In the genomic region with DNA sequence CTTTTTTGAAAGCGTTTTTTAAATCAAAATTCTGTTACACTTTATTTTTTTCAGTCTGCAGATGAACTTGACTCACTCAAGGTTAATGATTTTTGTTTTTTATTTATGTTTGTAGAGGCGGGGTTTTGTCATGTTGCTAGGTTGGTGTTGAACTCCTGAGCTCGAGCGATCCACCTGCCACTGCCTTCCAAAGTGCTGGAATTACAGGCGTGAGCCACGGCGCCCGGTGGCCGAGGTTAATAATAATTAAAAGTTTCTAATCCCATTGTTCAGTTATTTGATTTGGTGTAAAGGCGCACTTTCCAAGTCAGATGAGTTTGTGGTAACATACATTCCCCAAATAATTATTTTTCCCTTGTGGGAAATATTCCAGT, we compare ENCODE assay signal across 8 cellular contexts. TPM values are rescaled to one million over a fixed set of nuclear protein-coding genes. Genes with fewer than 3 reads are reported as not detected.
DNase-seq lines count a peak whose midpoint lies in the region; ATAC-seq and TF ChIP-seq lines count a peak whose summit lies in the region.

No MANE protein-coding gene starts in this region.

- H3K4me1 ChIP-seq in CD8-positive, alpha-beta T cell (ENCODE audit: insufficient read depth, low read length), result peaks cover 67% of the 10 kb centered on the region
- peaks cover 55% of the 10 kb centered on the region for H3K4me1 ChIP-seq in neuron (ENCODE audit: insufficient read depth, low read length)

- no peak for ATAC-seq in CD8-positive, alpha-beta T cell
- ATAC-seq in effector memory CD8-positive, alpha-beta T cell (replicated peaks), result no peak
- no peak for ATAC-seq in GM21367 (IDR thresholded peaks at IDR 0.05; ENCODE audit: unreplicated experiment)

- no peak overlapping the region for H2AFZ ChIP-seq in neuron (ENCODE audit: low read depth, low read length)

- H3K4me1 Mint-ChIP-seq in CD8-positive, alpha-beta T cell (ENCODE audit: low read depth), result peaks cover 69% of the 10 kb centered on the region
- peaks cover 35 to 43% of the 10 kb centered on the region in 2 donors for H3K4me1 Mint-ChIP-seq in effector memory CD8-positive, alpha-beta T cell (ENCODE audit: low read depth in 2 of 2)

- CTCF ChIA-PET in CD8-positive, alpha-beta T cell (lab: Charles Lee), result interaction anchor here (0.8 to 3.0 kb wide), 6 partner anchors 10 to 131 kb away, joined by 3 to 9 read pairs (median 6); no protein-coding TSS in a partner anchor

- POLR2A ChIA-PET in CD8-positive, alpha-beta T cell (lab: Charles Lee), result interaction anchor here (0.6 to 3.3 kb wide), 29 partner anchors 8 to 1972 kb away, joined by 3 to 20 read pairs (median 5); a partner anchor contains a TSS

- no peaks in the 10 kb centered on the region for H3K9me3 Mint-ChIP-seq in CD8-positive, alpha-beta T cell
- no peaks in the 10 kb centered on the region for H3K9me3 Mint-ChIP-seq in effector memory CD8-positive, alpha-beta T cell

- peaks cover 49% of the 10 kb centered on the region for H3K36me3 Mint-ChIP-seq in CD8-positive, alpha-beta T cell
- H3K36me3 Mint-ChIP-seq in effector memory CD8-positive, alpha-beta T cell (ENCODE audit: insufficient read depth), result peaks cover 65% of the 10 kb centered on the region

- H3K4me3 Mint-ChIP-seq in CD8-positive, alpha-beta T cell, result peak overlapping the region; percentile 96
- H3K4me3 Mint-ChIP-seq in effector memory CD8-positive, alpha-beta T cell, result peak overlapping the region; percentile 81 to 95

- peak overlapping the region; percentile 100 for H3K27ac Mint-ChIP-seq in CD8-positive, alpha-beta T cell
- H3K27ac Mint-ChIP-seq in effector memory CD8-positive, alpha-beta T cell, result peak overlapping the region; percentile 97 to 100

- no peak for TF ChIP-seq CTCF in CD8-positive, alpha-beta T cell (IDR thresholded peaks at IDR 0.05)

- intact Hi-C loops in CD8-positive, alpha-beta T cell (cut with DNase I, micrococcal nuclease), result loop anchor here (1.0 to 10.0 kb wide), 8 partner anchors 103 to 1993 kb away; a partner anchor contains a TSS

- H3K36me3 ChIP-seq in CD8-positive, alpha-beta T cell (ENCODE audit: insufficient read depth, low read length), result peaks cover 7% of the 10 kb centered on the region
- H3K36me3 ChIP-seq in neuron (ENCODE audit: insufficient read depth, low read length), result peaks cover 15% of the 10 kb centered on the region

- H3K4me3 ChIP-seq in CD8-positive, alpha-beta T cell (ENCODE audit: low read depth, low read length), result peak overlapping the region; percentile 100
- peak overlapping the region; percentile 97 for H3K4me3 ChIP-seq in neuron (ENCODE audit: low read length)

- DNase-seq in CD8-positive, alpha-beta T cell, result peak in 1 of 7 experiments; percentile 17
- DNase-seq in NCI-H69 (lab: John Stamatoyannopoulos, UW) (peak; percentile 38), MV-4-11 (lab: John Stamatoyannopoulos, UW) (no peak), NCI-H524 treated with DMSO at 0.1 percent for 48 hours (lab: John Stamatoyannopoulos, UW) (no peak), Kasumi-1 (lab: John Stamatoyannopoulos, UW) (no peak)
- no peak for DNase-seq in effector memory CD8-positive, alpha-beta T cell

- no peaks in the 10 kb centered on the region for H3K9me3 ChIP-seq in CD8-positive, alpha-beta T cell (ENCODE audit: low read length)
- no peaks in the 10 kb centered on the region for H3K9me3 ChIP-seq in neuron (ENCODE audit: low read length)

- no peaks in the 10 kb centered on the region for H3K27me3 ChIP-seq in CD8-positive, alpha-beta T cell (ENCODE audit: insufficient read depth, low read length)
- no peaks in the 10 kb centered on the region for H3K27me3 ChIP-seq in neuron (ENCODE audit: insufficient read depth, low read length)

- H3K27ac ChIP-seq in CD8-positive, alpha-beta T cell (ENCODE audit: low read depth, low read length), result peak overlapping the region; percentile 100

- H3K27me3 Mint-ChIP-seq in CD8-positive, alpha-beta T cell (ENCODE audit: low read depth), result no peaks in the 10 kb centered on the region
- no peaks in the 10 kb centered on the region for H3K27me3 Mint-ChIP-seq in effector memory CD8-positive, alpha-beta T cell

RNA-seq across cellular contexts. Expression of a gene that starts 1.2 kb away (rescaled TPM):
- 100 to 1,000 TPM; 319 to 327 TPM for total RNA-seq in CD8-positive, alpha-beta T cell
